In genomic region chr13:113407531-113408393, GRCh38 we compare ENCODE assay signal across 27 cellular contexts. TPM values are rescaled to one million over a fixed set of nuclear protein-coding genes. Genes with fewer than 3 reads are reported as not detected.
A peak's percentile ranks its signal among the peaks of the same experiment; 100 is the strongest.
DNase-seq lines count a peak whose midpoint lies in the region; ATAC-seq, FAIRE-seq and TF ChIP-seq lines count a peak whose summit lies in the region.
"Had no signal": no experiment of that assay in that cellular context is flagged by ENCODE, and none has a peak within 500 bp of the region (broad histone marks: within the 10 kb centered on the region; RNA-seq: fewer than 3 reads in every experiment).

No MANE protein-coding gene starts in this region.

- H4K20me1 ChIP-seq in osteoblast (ENCODE audit: insufficient read depth, low read length), result no peaks in the 10 kb centered on the region

- peaks cover 0 to 78% (median 17%) of the 10 kb centered on the region in 12 donors for H3K4me1 ChIP-seq in heart left ventricle
- H3K4me1 ChIP-seq in osteoblast (ENCODE audit: insufficient read depth, low read length), result peaks cover 18% of the 10 kb centered on the region

- H3K27ac ChIP-seq in heart left ventricle, result peak overlapping the region; percentile 20 to 95 (median 67)
- no peak overlapping the region for H3K27ac ChIP-seq in osteoblast (ENCODE audit: low read depth, low read length)
- H3K27ac ChIP-seq: A549, skin epidermis, vagina had no signal

- TF ChIP-seq POLR2A in heart left ventricle (IDR thresholded peaks at IDR 0.05), result no peak

- WGBS in heart left ventricle, 4 donors, result 67 to 73% (median 71%) methylated on average over 35 to 41 of the region's 41 CpGs

- intact Hi-C loops in Right ventricle myocardium superior (cut with DNase I) (no loop called here), Right ventricle myocardium inferior (cut with DNase I) (no loop called here), heart left ventricle (cut with DNase I) (no loop called here)

- H3K4me2 ChIP-seq in osteoblast (ENCODE audit: insufficient read depth, low read length), result no peak overlapping the region
- H3K4me2 ChIP-seq: A549 had no signal

- H3K27me3 ChIP-seq in heart left ventricle (peaks cover 0 to 17% (median 0%) of the 10 kb centered on the region in 9 donors), osteoblast (ENCODE audit: insufficient read depth, low read length) (no peaks in the 10 kb centered on the region)
- H3K27me3 ChIP-seq: ascending aorta, vagina had no signal

- no peak for ATAC-seq in Right ventricle myocardium superior (ENCODE audit: poor library complexity)
- no peak for ATAC-seq in Right ventricle myocardium inferior
- no peak for ATAC-seq in heart left ventricle
- ATAC-seq in HG02981 (IDR thresholded peaks at IDR 0.05; ENCODE audit: unreplicated experiment), result no peak
- no peak for ATAC-seq in HG02571 (IDR thresholded peaks at IDR 0.05; ENCODE audit: unreplicated experiment)
- ATAC-seq: A549 had no signal

- no peak overlapping the region for H3K4me3 ChIP-seq in heart left ventricle
- H3K4me3 ChIP-seq in osteoblast (ENCODE audit: insufficient read depth, low read length), result no peak overlapping the region
- H3K4me3 ChIP-seq: A549, ascending aorta, esophagus muscularis mucosa, skin epidermis, vagina had no signal

- H2AFZ ChIP-seq in osteoblast (ENCODE audit: low read length), result no peak overlapping the region

- H3K36me3 ChIP-seq in heart left ventricle (no peaks in the 10 kb centered on the region), osteoblast (ENCODE audit: insufficient read depth, low read length) (no peaks in the 10 kb centered on the region)
- H3K36me3 ChIP-seq: vagina had no signal

- no peaks in the 10 kb centered on the region for H3K79me2 ChIP-seq in osteoblast (ENCODE audit: insufficient read depth, low read length)

- TF ChIP-seq CTCF in heart left ventricle (IDR thresholded peaks at IDR 0.05), result no peak
- TF ChIP-seq CTCF in osteoblast (IDR thresholded peaks at IDR 0.05; ENCODE audit: extremely low read depth, low read depth, low read length), result no peak

- DNase-seq in Right ventricle myocardium superior (peak; percentile 44), Right ventricle myocardium inferior (ENCODE audit: missing footprints) (no peak), heart left ventricle (peak in 4 of 5 donors; percentile 9 to 60 (median 26)), osteoblast (ENCODE audit: insufficient read length, low spot score, missing footprints) (peak; percentile 83), urothelium cell line (ENCODE audit: low spot score) (no peak), OCI-M1 (lab: John Stamatoyannopoulos, UW) (no peak)
- DNase-seq: activated CD4-positive, alpha-beta memory T cell treated with anti-CD3 and anti-CD28 coated beads for 36 hours; activated naive CD4-positive, alpha-beta T cell treated with anti-CD3 and anti-CD28 coated beads for 36 hours; activated T-cell treated with anti-CD3 and anti-CD28 coated beads for 4 hours; cerebellar nuclear complex; DMS79; effector CD8-positive, alpha-beta T cell; NCI-H1092 treated with DMSO at 0.1 percent for 48 hours; NCI-H2081 treated with DMSO at 0.1 percent for 48 hours; NCI-H510A; SHP77 treated with DMSO at 0.1 percent for 48 hours; stimulated activated CD4-positive, alpha-beta T cell treated with anti-CD3 and anti-CD28 coated beads, Interleukin-4, amount 100 ng/mL, for 1 hour; T-helper 1 cell had no signal

- FAIRE-seq in urothelium cell line (lab: Jason Lieb, UNC), result peak; percentile 35
- FAIRE-seq: A549, GM18507 had no signal

- H3K9me3 ChIP-seq in heart left ventricle (no peaks in the 10 kb centered on the region), osteoblast (ENCODE audit: low read depth, low read length) (no peaks in the 10 kb centered on the region)
- H3K9me3 ChIP-seq: A549, ascending aorta, esophagus muscularis mucosa, vagina had no signal

RNA-seq across cellular contexts. Expression of gene GRTP1, which starts 43.8 kb away (rescaled TPM):
- total RNA-seq in Right ventricle myocardium superior (1.1 TPM), Right ventricle myocardium inferior (1.5 TPM), heart left ventricle (under 1 TPM in 7 of 9 donors, not detected in 2; 0.36 to 1.00 (median 0.61) TPM), osteoblast (0.29 and 0.36 TPM in 2 replicates)
- polyA plus RNA-seq in heart left ventricle, result 1 to 10 TPM; 1.3 to 3.5 TPM
- total RNA-seq: LHCN-M2 had no signal

RNA-seq across cellular contexts. Expression of gene ADPRHL1, which starts 45.5 kb away (rescaled TPM):
- total RNA-seq in Right ventricle myocardium superior (506 TPM), Right ventricle myocardium inferior (468 TPM), heart left ventricle (100 to 1,000 TPM; 329 to 774 (median 572) TPM), osteoblast (3.8 and 5.1 TPM in 2 replicates)
- 100 to 1,000 TPM; 160 to 252 TPM for polyA plus RNA-seq in heart left ventricle

Comparison
In these comparisons a context has a peak if more than half of its experiments do, and no peak if none do; other contexts are left out.
1. DNase-seq: peak in Right ventricle myocardium superior (single experiment), heart left ventricle (4 of 5) and osteoblast (single experiment); none in Right ventricle myocardium inferior (single experiment), urothelium cell line (single experiment) and OCI-M1 (single experiment).
2. RNA of gene ADPRHL1, which starts 45.5 kb away (total RNA-seq): 329 to 774 TPM in heart left ventricle, 506 TPM in Right ventricle myocardium superior (single experiment) and 468 TPM in Right ventricle myocardium inferior (single experiment); 3.8 to 5.1 TPM in osteoblast; every median in the first group is over 10 times any median in the second.